In the genomic region with DNA sequence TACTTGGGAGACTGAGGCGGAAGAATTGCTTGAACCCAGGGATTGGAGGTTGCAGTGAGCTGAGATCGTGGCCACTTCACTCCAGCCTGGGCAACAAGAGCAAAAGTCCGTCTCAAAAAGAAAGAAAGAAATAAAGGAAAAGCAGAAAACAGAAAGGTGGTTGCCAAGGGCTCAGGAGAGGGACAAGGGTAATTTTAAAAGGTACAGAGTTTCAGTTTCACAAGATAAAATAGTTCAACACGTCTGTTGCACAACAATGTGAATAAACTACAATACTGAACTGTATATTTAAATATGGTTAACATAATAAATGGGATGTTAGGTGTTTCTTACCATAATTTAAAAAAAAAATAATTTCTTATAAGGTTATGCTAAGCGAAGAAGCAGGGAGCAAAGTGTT, we compare ENCODE assay signal across 26 cellular contexts.
"Had no signal": no experiment of that assay in that cellular context is flagged by ENCODE, and none has a peak within 500 bp of the region (broad histone marks: within the 10 kb centered on the region; RNA-seq: fewer than 3 reads in every experiment).

No MANE protein-coding gene starts in this region.

- H3K4me3 Mint-ChIP-seq: immature natural killer cell; natural killer cell; neural progenitor cell; stimulated activated memory B cell treated with anti-CD40 and anti-IgM and Interleukin-4, amounts not matched to agents 10 μg/mL and 1 μg/mL and 100 μg/mL, for 72 hours; type B pancreatic cell had no signal

- FAIRE-seq: endometrium, frontal cortex had no signal

- H3K4me1 ChIP-seq: lower lobe of right lung, neural progenitor cell, testis, tibial artery had no signal

- H3K9me3 ChIP-seq: lower lobe of right lung, testis, tibial artery had no signal

- H3K36me3 ChIP-seq: neural progenitor cell had no signal

- H3K27ac ChIP-seq: coronary artery, lower lobe of right lung, neural progenitor cell, testis, tibial artery had no signal

- DNase-seq: dermis blood vessel endothelial cell; effector memory CD4-positive, alpha-beta T cell; hypothalamus; immature natural killer cell; islet precursor cell; kidney glomerular epithelial cell; left colon; left ventricle myocardium superior; lower lobe of right lung; natural killer cell; stimulated activated CD4-positive, alpha-beta T cell treated with anti-CD3 and anti-CD28 coated beads, Interleukin-2, amount 100 ng/mL, for 24 hours; stimulated activated CD4-positive, alpha-beta T cell treated with anti-CD3 and anti-CD28 coated beads, Interleukin-4, amount 100 ng/mL, for 24 hours; stimulated activated naive CD8-positive, alpha-beta T cell treated with anti-CD3 and anti-CD28 coated beads, Interleukin-15, Interleukin-2, amounts not matched to agents 100 U/mL and 50 U/mL, for 24 hours; substantia nigra; testis; tibial artery had no signal

- H3K27ac Mint-ChIP-seq: immature natural killer cell; natural killer cell; neural progenitor cell; progenitor cell of endocrine pancreas; stimulated activated memory B cell treated with anti-CD40 and anti-IgM and Interleukin-4, amounts not matched to agents 10 μg/mL and 1 μg/mL and 100 μg/mL, for 72 hours; type B pancreatic cell had no signal

- H3K4me3 ChIP-seq: coronary artery, lower lobe of right lung, neural progenitor cell, smooth muscle cell, testis, tibial artery had no signal

- H3K27me3 ChIP-seq: neural progenitor cell, testis, tibial artery had no signal

- H3K27me3 Mint-ChIP-seq: progenitor cell of endocrine pancreas; stimulated activated memory B cell treated with anti-CD40 and anti-IgM and Interleukin-4, amounts not matched to agents 10 μg/mL and 1 μg/mL and 100 μg/mL, for 72 hours; type B pancreatic cell had no signal

- ATAC-seq: left colon; left ventricle myocardium superior; lower lobe of right lung; natural killer cell; sciatic nerve; stimulated activated memory B cell treated with anti-CD40 and anti-IgM and Interleukin-4, amounts not matched to agents 10 μg/mL and 1 μg/mL and 100 μg/mL, for 72 hours; stimulated activated naive CD8-positive, alpha-beta T cell treated with anti-CD3 and anti-CD28 coated beads, Interleukin-15, Interleukin-2, amounts not matched to agents 100 U/mL and 50 U/mL, for 24 hours had no signal

- H3K79me2 ChIP-seq: parathyroid adenoma had no signal

- H3K4me1 Mint-ChIP-seq: immature natural killer cell; natural killer cell; neural progenitor cell; stimulated activated memory B cell treated with anti-CD40 and anti-IgM and Interleukin-4, amounts not matched to agents 10 μg/mL and 1 μg/mL and 100 μg/mL, for 72 hours had no signal

- H3K9me3 Mint-ChIP-seq: immature natural killer cell; natural killer cell; neural progenitor cell; stimulated activated memory B cell treated with anti-CD40 and anti-IgM and Interleukin-4, amounts not matched to agents 10 μg/mL and 1 μg/mL and 100 μg/mL, for 72 hours; type B pancreatic cell had no signal

- H3K4me2 ChIP-seq: neural progenitor cell, smooth muscle cell had no signal

- H2AFZ ChIP-seq: neural progenitor cell, parathyroid adenoma had no signal

- H3K9ac ChIP-seq: neural progenitor cell, parathyroid adenoma had no signal
